Comparison of ENCODE assay signal across 8 cellular contexts in the genomic region with DNA sequence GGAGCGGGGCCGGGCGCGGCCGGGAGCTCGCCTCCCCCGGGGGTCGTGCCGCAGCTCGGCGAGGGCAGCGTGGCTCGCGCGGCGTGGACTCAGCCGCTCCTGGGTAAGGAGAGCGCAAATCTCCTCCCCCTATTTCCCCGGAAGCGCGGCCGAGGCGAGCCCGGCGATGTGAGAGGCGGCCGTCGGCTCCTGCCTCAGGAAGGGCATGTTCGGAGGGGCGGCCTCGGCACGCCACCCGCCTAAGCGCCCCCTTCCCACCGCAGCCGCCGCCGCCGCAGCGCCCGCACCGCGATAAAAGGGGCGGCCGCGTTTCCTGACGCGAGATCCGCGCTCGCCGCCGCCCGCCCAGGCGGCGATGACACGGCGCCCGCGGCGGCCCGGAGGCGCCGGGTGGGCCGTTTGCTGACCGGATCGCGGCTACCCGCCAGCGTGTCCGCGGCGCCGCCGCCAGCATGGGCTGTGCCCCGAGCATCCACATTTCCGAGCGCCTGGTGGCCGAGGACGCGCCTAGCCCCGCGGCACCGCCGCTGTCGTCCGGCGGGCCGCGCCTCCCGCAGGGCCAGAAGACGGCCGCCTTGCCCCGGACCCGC. TPM values are rescaled to one million over a fixed set of nuclear protein-coding genes. Genes with fewer than 3 reads are reported as not detected.
DNase-seq lines count a peak whose midpoint lies in the region; ATAC-seq and TF ChIP-seq lines count a peak whose summit lies in the region.

A gene with protein sequence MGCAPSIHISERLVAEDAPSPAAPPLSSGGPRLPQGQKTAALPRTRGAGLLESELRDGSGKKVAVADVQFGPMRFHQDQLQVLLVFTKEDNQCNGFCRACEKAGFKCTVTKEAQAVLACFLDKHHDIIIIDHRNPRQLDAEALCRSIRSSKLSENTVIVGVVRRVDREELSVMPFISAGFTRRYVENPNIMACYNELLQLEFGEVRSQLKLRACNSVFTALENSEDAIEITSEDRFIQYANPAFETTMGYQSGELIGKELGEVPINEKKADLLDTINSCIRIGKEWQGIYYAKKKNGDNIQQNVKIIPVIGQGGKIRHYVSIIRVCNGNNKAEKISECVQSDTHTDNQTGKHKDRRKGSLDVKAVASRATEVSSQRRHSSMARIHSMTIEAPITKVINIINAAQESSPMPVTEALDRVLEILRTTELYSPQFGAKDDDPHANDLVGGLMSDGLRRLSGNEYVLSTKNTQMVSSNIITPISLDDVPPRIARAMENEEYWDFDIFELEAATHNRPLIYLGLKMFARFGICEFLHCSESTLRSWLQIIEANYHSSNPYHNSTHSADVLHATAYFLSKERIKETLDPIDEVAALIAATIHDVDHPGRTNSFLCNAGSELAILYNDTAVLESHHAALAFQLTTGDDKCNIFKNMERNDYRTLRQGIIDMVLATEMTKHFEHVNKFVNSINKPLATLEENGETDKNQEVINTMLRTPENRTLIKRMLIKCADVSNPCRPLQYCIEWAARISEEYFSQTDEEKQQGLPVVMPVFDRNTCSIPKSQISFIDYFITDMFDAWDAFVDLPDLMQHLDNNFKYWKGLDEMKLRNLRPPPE (plus strand): TSS at position 146 of the 590 bp plus-strand sequence. CDS start 307 bp downstream, at position 453.

- peak; percentile 70 for DNase-seq in activated CD4-positive, alpha-beta T cell treated with anti-CD3 and anti-CD28 coated beads for 36 hours
- DNase-seq in activated CD4-positive, alpha-beta T cell treated with anti-CD3 and anti-CD28 coated beads for 1 hour, result no peak
- DNase-seq in NAMALWA (ENCODE audit: low spot score), result peak; percentile 64
- peak; percentile 55 for DNase-seq in activated T-helper 2 cell treated with anti-CD3 and anti-CD28 coated beads, Interferon-gamma antibody, Interleukin-2, Interleukin-4, amounts not matched to agents 10 μg/mL and 5 μg/mL and 100 μg/mL, durations not matched to agents 14 hours and 24 hours and 36 hours (ENCODE audit: low spot score)
- DNase-seq in foreskin keratinocyte, result peak in 1 of 2 donors; percentile 25
- peak; percentile 22 for DNase-seq in occipital lobe (lab: John Stamatoyannopoulos, UW)
- no peak for DNase-seq in amniotic stem cell (lab: John Stamatoyannopoulos, UW)

- TF ChIP-seq CTCF in HEK293 (tag by site-specific recombination; IDR thresholded peaks at IDR 0.05), result no peak
- TF ChIP-seq CTCF in foreskin keratinocyte (conservative IDR thresholded peaks at IDR 0.05), result no peak

- no peaks in the 10 kb centered on the region for H3K36me3 ChIP-seq in HEK293 (ENCODE audit: control insufficient read depth in 2 of 2, insufficient read depth in 1 of 2, low read length in 2 of 2)

- CTCF ChIA-PET in activated CD4-positive, alpha-beta T cell treated with anti-CD3 and anti-CD28 coated beads for 36 hours (lab: Charles Lee), result interaction anchor here (0.6 to 1.8 kb wide), 7 partner anchors 8 to 394 kb away, joined by 3 to 4 read pairs (median 4); no protein-coding TSS in a partner anchor
- CTCF ChIA-PET in HEK293 (lab: Yijun Ruan, JAX), result interaction anchor here (0.9 to 1.5 kb wide), 3 partner anchors 52 to 393 kb away, joined by 3 to 5 read pairs (median 5); no protein-coding TSS in a partner anchor

- H3K27ac ChIP-seq in HEK293 (ENCODE audit: extremely low read depth, low read depth, low read length) (peak within 1 kb of the TSS; percentile 77), foreskin keratinocyte (peak within 1 kb of the TSS; percentile 72)

- peak within 1 kb of the TSS; percentile 76 for H3K4me3 ChIP-seq in HEK293 (ENCODE audit: low read depth, low read length)

- peak; percentile 2 for ATAC-seq in activated CD4-positive, alpha-beta T cell treated with anti-CD3 and anti-CD28 coated beads for 36 hours
- peak; percentile 0 for ATAC-seq in foreskin keratinocyte

- peaks cover 5% of the 10 kb centered on the region for H3K36me3 Mint-ChIP-seq in activated CD4-positive, alpha-beta T cell treated with anti-CD3 and anti-CD28 coated beads for 36 hours (ENCODE audit: low read depth)
- H3K36me3 Mint-ChIP-seq in activated T-helper 2 cell treated with anti-CD3 and anti-CD28 coated beads, Interferon-gamma antibody, Interleukin-2, Interleukin-4, amounts not matched to agents 10 μg/mL and 5 μg/mL and 100 μg/mL, durations not matched to agents 14 hours and 24 hours and 36 hours (ENCODE audit: low read depth), result peaks cover 6% of the 10 kb centered on the region

- H3K27me3 Mint-ChIP-seq in activated CD4-positive, alpha-beta T cell treated with anti-CD3 and anti-CD28 coated beads for 36 hours, result no peaks in the 10 kb centered on the region
- H3K27me3 Mint-ChIP-seq in activated T-helper 2 cell treated with anti-CD3 and anti-CD28 coated beads, Interferon-gamma antibody, Interleukin-2, Interleukin-4, amounts not matched to agents 10 μg/mL and 5 μg/mL and 100 μg/mL, durations not matched to agents 14 hours and 24 hours and 36 hours (ENCODE audit: low read depth), result peaks cover 6% of the 10 kb centered on the region

- no peaks in the 10 kb centered on the region for H3K9me3 Mint-ChIP-seq in activated CD4-positive, alpha-beta T cell treated with anti-CD3 and anti-CD28 coated beads for 36 hours (ENCODE audit: low read depth)
- H3K9me3 Mint-ChIP-seq in activated T-helper 2 cell treated with anti-CD3 and anti-CD28 coated beads, Interferon-gamma antibody, Interleukin-2, Interleukin-4, amounts not matched to agents 10 μg/mL and 5 μg/mL and 100 μg/mL, durations not matched to agents 14 hours and 24 hours and 36 hours, result no peaks in the 10 kb centered on the region

- peak within 1 kb of the TSS; percentile 96 for H3K4me3 Mint-ChIP-seq in activated CD4-positive, alpha-beta T cell treated with anti-CD3 and anti-CD28 coated beads for 36 hours
- peak within 1 kb of the TSS; percentile 94 for H3K4me3 Mint-ChIP-seq in activated T-helper 2 cell treated with anti-CD3 and anti-CD28 coated beads, Interferon-gamma antibody, Interleukin-2, Interleukin-4, amounts not matched to agents 10 μg/mL and 5 μg/mL and 100 μg/mL, durations not matched to agents 14 hours and 24 hours and 36 hours (ENCODE audit: low read depth)

- peaks cover 49% of the 10 kb centered on the region for H3K4me1 Mint-ChIP-seq in activated CD4-positive, alpha-beta T cell treated with anti-CD3 and anti-CD28 coated beads for 36 hours
- H3K4me1 Mint-ChIP-seq in activated T-helper 2 cell treated with anti-CD3 and anti-CD28 coated beads, Interferon-gamma antibody, Interleukin-2, Interleukin-4, amounts not matched to agents 10 μg/mL and 5 μg/mL and 100 μg/mL, durations not matched to agents 14 hours and 24 hours and 36 hours (ENCODE audit: low read depth), result peaks cover 38% of the 10 kb centered on the region

- no peaks in the 10 kb centered on the region for H3K9me3 ChIP-seq in HEK293 (ENCODE audit: control insufficient read depth, insufficient read depth, low read depth, low read length)

- intact Hi-C loops in activated CD4-positive, alpha-beta T cell treated with anti-CD3 and anti-CD28 coated beads for 36 hours (cut with DNase I, micrococcal nuclease), result loop anchor here in 1 of 2 experiments (1.0 to 10.0 kb wide), 10 partner anchors 10 to 813 kb away; partner anchors contain the start of genes AKAP13, KLHL25, SEC11A and WDR73
- intact Hi-C loops in activated T-helper 2 cell treated with anti-CD3 and anti-CD28 coated beads, Interferon-gamma antibody, Interleukin-2, Interleukin-4, amounts not matched to agents 10 μg/mL and 5 μg/mL and 100 μg/mL, durations not matched to agents 14 hours and 24 hours and 36 hours (cut with micrococcal nuclease), result loop anchor here (1.0 to 5.0 kb wide), 5 partner anchors 10 to 381 kb away; partner anchors contain the start of gene ZSCAN2

- H3K27ac Mint-ChIP-seq in activated CD4-positive, alpha-beta T cell treated with anti-CD3 and anti-CD28 coated beads for 36 hours, result peak within 1 kb of the TSS; percentile 99
- peak within 1 kb of the TSS; percentile 91 for H3K27ac Mint-ChIP-seq in activated T-helper 2 cell treated with anti-CD3 and anti-CD28 coated beads, Interferon-gamma antibody, Interleukin-2, Interleukin-4, amounts not matched to agents 10 μg/mL and 5 μg/mL and 100 μg/mL, durations not matched to agents 14 hours and 24 hours and 36 hours

- H3K4me1 ChIP-seq in HEK293 (ENCODE audit: control insufficient read depth, insufficient read depth, low read length), result peaks cover 21% of the 10 kb centered on the region
- H3K4me1 ChIP-seq in foreskin keratinocyte, result no peaks in the 10 kb centered on the region

- POLR2A ChIA-PET in activated CD4-positive, alpha-beta T cell treated with anti-CD3 and anti-CD28 coated beads for 36 hours (lab: Charles Lee), result interaction anchor here (0.6 to 1.4 kb wide), 3 partner anchors 92 to 350 kb away, joined by 3 to 5 read pairs (median 4); no protein-coding TSS in a partner anchor
- POLR2A ChIA-PET in HEK293 (lab: Yijun Ruan, JAX), result interaction anchor here (1.0 to 1.9 kb wide), 7 partner anchors 10 to 104 kb away, joined by 4 to 7 read pairs (median 5); no protein-coding TSS in a partner anchor

- peaks cover 3% of the 10 kb centered on the region for H3K27me3 ChIP-seq in foreskin keratinocyte

TF ChIP-seq in HEK293, 187 proteins besides CTCF, POLR2A, EP300 and RAD21:
- TF ChIP-seq SP2 (tag by site-specific recombination; IDR thresholded peaks at IDR 0.05) (peak; percentile 25), ZNF521 (tag by site-specific recombination; IDR thresholded peaks at IDR 0.05) (no peak), OVOL3 (tag by site-specific recombination; IDR thresholded peaks at IDR 0.05) (no peak), ZNF140 (tag by site-specific recombination; IDR thresholded peaks at IDR 0.05) (no peak), YY2 (tag by site-specific recombination; IDR thresholded peaks at IDR 0.05) (no peak)

RNA-seq across cellular contexts. Expression of the gene that starts here (rescaled TPM):
- 10 to 100 TPM; 21.3 to 28.7 TPM for total RNA-seq in activated CD4-positive, alpha-beta T cell treated with anti-CD3 and anti-CD28 coated beads for 36 hours
- total RNA-seq in activated T-helper 2 cell treated with anti-CD3 and anti-CD28 coated beads, Interferon-gamma antibody, Interleukin-2, Interleukin-4, amounts not matched to agents 10 μg/mL and 5 μg/mL and 100 μg/mL, durations not matched to agents 14 hours and 24 hours and 36 hours, result 20.4 and 24.2 TPM in 2 replicates
- total RNA-seq in foreskin keratinocyte (11.7 and 12.1 TPM in 2 replicates), occipital lobe (26.0 TPM)
- 5.2 and 6.2 TPM in 2 replicates for polyA plus RNA-seq in foreskin keratinocyte

Comparison
In these comparisons a context has a peak if more than half of its experiments do, and no peak if none do; other contexts are left out.
1. DNase-seq: peak in activated CD4-positive, alpha-beta T cell treated with anti-CD3 and anti-CD28 coated beads for 36 hours (single experiment), NAMALWA (single experiment), activated T-helper 2 cell treated with anti-CD3 and anti-CD28 coated beads, Interferon-gamma antibody, Interleukin-2, Interleukin-4, amounts not matched to agents 10 μg/mL and 5 μg/mL and 100 μg/mL, durations not matched to agents 14 hours and 24 hours and 36 hours (single experiment) and occipital lobe (single experiment); none in activated CD4-positive, alpha-beta T cell treated with anti-CD3 and anti-CD28 coated beads for 1 hour (single experiment) and amniotic stem cell (single experiment).